ENCODE assay signal across 9 cellular contexts in the genomic region with DNA sequence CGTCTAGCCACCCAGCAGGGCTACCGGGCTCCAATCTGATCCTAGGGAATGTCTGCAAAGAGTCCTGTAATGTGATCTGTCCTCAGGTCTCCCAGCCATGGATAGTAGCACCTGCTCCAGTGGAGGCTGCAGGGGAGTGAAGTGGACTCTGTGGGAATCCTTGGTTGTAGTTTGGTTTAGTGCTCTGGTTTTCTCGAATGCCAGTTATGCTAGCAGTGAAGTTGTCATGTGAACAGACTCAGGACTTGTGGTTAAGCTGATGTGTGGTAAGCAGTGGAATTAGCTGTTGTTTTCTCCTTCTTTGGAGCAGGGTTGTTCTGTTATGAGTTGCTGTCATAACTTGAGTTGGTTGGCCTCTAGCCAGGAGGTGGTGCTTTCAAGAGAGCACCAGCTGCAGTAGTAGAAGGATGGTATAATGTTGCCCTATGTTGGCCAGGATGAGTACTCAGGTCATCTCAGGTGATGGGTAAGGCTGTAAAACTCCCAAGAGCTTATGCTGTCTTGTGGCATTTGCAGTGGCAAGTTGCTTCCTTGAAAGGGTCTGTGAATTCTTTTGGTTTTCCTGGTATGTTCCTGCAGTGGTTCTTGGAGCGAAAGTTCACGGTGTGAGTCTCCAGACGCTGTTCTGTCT.
DNase-seq lines count a peak whose midpoint lies in the region; ATAC-seq and TF ChIP-seq lines count a peak whose summit lies in the region.
"Had no signal": no experiment of that assay in that cellular context is flagged by ENCODE, and none has a peak within 500 bp of the region (broad histone marks: within the 10 kb centered on the region; RNA-seq: fewer than 3 reads in every experiment).

No MANE protein-coding gene starts in this region.

- no peak overlapping the region for H3K23ac ChIP-seq in trophoblast cell (ENCODE audit: low read length)

- no peak overlapping the region for H4K91ac ChIP-seq in trophoblast cell (ENCODE audit: low read depth, low read length)

- no peak overlapping the region for H3K9ac ChIP-seq in trophoblast cell (ENCODE audit: low read length)

- peak overlapping the region; percentile 19 for H3K4me2 ChIP-seq in trophoblast cell (ENCODE audit: low read length)

- H3K36me3 ChIP-seq in trophoblast cell (ENCODE audit: control insufficient read depth in 1 of 2, insufficient read depth in 2 of 2, low read length in 2 of 2) = no peaks in the 10 kb centered on the region
- no peaks in the 10 kb centered on the region for H3K36me3 ChIP-seq in gastroesophageal sphincter

- H3K4me1 ChIP-seq in trophoblast cell (ENCODE audit: control insufficient read depth in 1 of 2, insufficient read depth in 2 of 2, low read length in 2 of 2) (peaks cover 4 to 6% of the 10 kb centered on the region in 2 experiments), gastroesophageal sphincter (peaks cover 0 to 25% (median 5%) of the 10 kb centered on the region in 3 donors)

- no peak overlapping the region for H3K14ac ChIP-seq in trophoblast cell (ENCODE audit: low read length)

- no peak for TF ChIP-seq CTCF in gastroesophageal sphincter (IDR thresholded peaks at IDR 0.05)

- no peaks in the 10 kb centered on the region for H3K79me2 ChIP-seq in trophoblast cell (ENCODE audit: control insufficient read depth, insufficient read depth, low read length, poor library complexity)

- DNase-seq in NCI-H187 (lab: John Stamatoyannopoulos, UW) (peak; percentile 59 to 72), astrocyte of the hippocampus (ENCODE audit: low read depth, low spot score) (peak; percentile 76), trophoblast cell (no peak), SIG-M5 (lab: John Stamatoyannopoulos, UW) (no peak), AG08395 (ENCODE audit: low spot score) (no peak)
- DNase-seq: naive B cell had no signal

- H2AK5ac ChIP-seq in trophoblast cell (ENCODE audit: low read length) = no peak overlapping the region

- H3K27ac ChIP-seq in trophoblast cell (ENCODE audit: low read depth, low read length) (no peak overlapping the region), gastroesophageal sphincter (no peak overlapping the region)

- H3K4ac ChIP-seq in trophoblast cell (ENCODE audit: low read depth, low read length) = no peak overlapping the region

- no peak overlapping the region for H2BK5ac ChIP-seq in trophoblast cell (ENCODE audit: low read depth, low read length, poor library complexity)

- H3K9me3 ChIP-seq in trophoblast cell (ENCODE audit: insufficient read depth, low read depth, low read length) (no peaks in the 10 kb centered on the region), gastroesophageal sphincter (peaks cover 0 to 41% (median 3%) of the 10 kb centered on the region in 3 donors)

- H4K8ac ChIP-seq in trophoblast cell (ENCODE audit: low read depth, low read length) = no peak overlapping the region

- no peak for TF ChIP-seq EP300 in gastroesophageal sphincter (IDR thresholded peaks at IDR 0.05)

- no peaks in the 10 kb centered on the region for H3K79me1 ChIP-seq in trophoblast cell (ENCODE audit: low read length)

- H2AFZ ChIP-seq in trophoblast cell (ENCODE audit: insufficient read depth, low read length, poor library complexity) = no peak overlapping the region

- H4K12ac ChIP-seq in trophoblast cell (ENCODE audit: low read depth, low read length) = no peak overlapping the region

- no peak overlapping the region for H2BK120ac ChIP-seq in trophoblast cell (ENCODE audit: insufficient read depth, low read length, poor library complexity)

- H3K18ac ChIP-seq in trophoblast cell (ENCODE audit: low read length) = no peak overlapping the region

- ATAC-seq in GM19452 (IDR thresholded peaks at IDR 0.05; ENCODE audit: unreplicated experiment) (peak; percentile 56), HG02885 (IDR thresholded peaks at IDR 0.05; ENCODE audit: poor library complexity, unreplicated experiment) (no peak), gastroesophageal sphincter (no peak)

- H2BK12ac ChIP-seq in trophoblast cell (ENCODE audit: low read length) = no peak overlapping the region

- no peaks in the 10 kb centered on the region for H3K27me3 ChIP-seq in trophoblast cell (ENCODE audit: insufficient read depth, low read length)
- H3K27me3 ChIP-seq in gastroesophageal sphincter = no peaks in the 10 kb centered on the region

- WGBS in trophoblast cell (ENCODE audit: extremely low coverage, insufficient coverage, insufficient read length) = no CpG with 5 or more reads among the region's 6 CpGs
- 85 to 96% methylated on average over 3 to 4 of the region's 6 CpGs for WGBS in gastroesophageal sphincter (ENCODE audit: low coverage in 1 of 2), 2 donors

- no peak for TF ChIP-seq POLR2A in gastroesophageal sphincter (IDR thresholded peaks at IDR 0.05)

- H3K4me3 ChIP-seq in trophoblast cell (ENCODE audit: low read depth, low read length) = no peak overlapping the region
- no peak overlapping the region for H3K4me3 ChIP-seq in gastroesophageal sphincter

Comparison
In these comparisons a context has a peak if more than half of its experiments do, and no peak if none do; other contexts are left out.
1. DNase-seq: peak in NCI-H187 (2 of 2) and astrocyte of the hippocampus (single experiment); none in trophoblast cell (0 of 2), SIG-M5 (single experiment) and AG08395 (single experiment).